In genomic region chr1:150365945-150366344, GRCh38 we compare ENCODE assay signal across 8 cellular contexts. TPM values are rescaled to one million over a fixed set of nuclear protein-coding genes. Genes with fewer than 3 reads are reported as not detected.
A peak's percentile ranks its signal among the peaks of the same experiment; 100 is the strongest.
DNase-seq lines count a peak whose midpoint lies in the region; ATAC-seq and TF ChIP-seq lines count a peak whose summit lies in the region.

No MANE protein-coding gene starts in this region.

- no peak for TF ChIP-seq RAD21 in HCT116 (IDR thresholded peaks at IDR 0.05; ENCODE audit: low read depth)

- peaks cover 62% of the 10 kb centered on the region for H3K79me2 ChIP-seq in HCT116 (ENCODE audit: insufficient read depth, low read length)

- H3K4me1 ChIP-seq in HCT116 (ENCODE audit: control insufficient read depth in 1 of 2, insufficient read depth in 2 of 2, low read length in 2 of 2) (peaks cover 17 to 28% of the 10 kb centered on the region in 2 experiments), iPS-15b (ENCODE audit: control insufficient read depth, insufficient read depth, low read length) (peaks cover 4% of the 10 kb centered on the region), stomach (peaks cover 6 to 48% (median 30%) of the 10 kb centered on the region in 4 donors)

- H3K27ac ChIP-seq in HCT116 (ENCODE audit: low read depth, low read length): peak overlapping the region; percentile 99
- H3K27ac ChIP-seq in stomach: peak overlapping the region in 4 of 5 donors; percentile 93 to 98 (median 96)

- no peaks in the 10 kb centered on the region for H3K27me3 Mint-ChIP-seq in activated CD8-positive, alpha-beta T cell treated with anti-CD3 and anti-CD28 coated beads for 36 hours

- H3K9me3 ChIP-seq in HCT116 (ENCODE audit: control insufficient read depth in 1 of 2, insufficient read depth in 1 of 2, low read depth in 1 of 2, low read length in 2 of 2) (no peaks in the 10 kb centered on the region), iPS-15b (ENCODE audit: control insufficient read depth, insufficient read depth, low read length) (no peaks in the 10 kb centered on the region), stomach (no peaks in the 10 kb centered on the region)

- POLR2A ChIA-PET in HCT116 (lab: Charles Lee): no interaction called here
- POLR2A ChIA-PET in activated CD8-positive, alpha-beta T cell treated with anti-CD3 and anti-CD28 coated beads for 36 hours (lab: Charles Lee): interaction anchor here (0.7 to 1.2 kb wide), 2 partner anchors 16 to 124 kb away, joined by 3 to 4 read pairs; no protein-coding TSS in a partner anchor

- peaks cover 32% of the 10 kb centered on the region for H3K4me1 Mint-ChIP-seq in activated CD8-positive, alpha-beta T cell treated with anti-CD3 and anti-CD28 coated beads for 36 hours (ENCODE audit: low read depth)

- no peak for TF ChIP-seq CTCF in AG09309 (IDR thresholded peaks at IDR 0.05; ENCODE audit: control insufficient read depth, insufficient read depth, low read depth, low read length, missing control alignments)
- TF ChIP-seq CTCF in HCT116 (IDR thresholded peaks at IDR 0.05 in 2 of 3, conservative IDR thresholded peaks at IDR 0.05 in 1 of 3; ENCODE audit: borderline replicate concordance in 1 of 3, insufficient read depth in 1 of 3, low read depth in 2 of 3, low read length in 2 of 3): no peak
- no peak for TF ChIP-seq CTCF in activated CD8-positive, alpha-beta T cell treated with anti-CD3 and anti-CD28 coated beads for 36 hours (IDR thresholded peaks at IDR 0.05)
- TF ChIP-seq CTCF in stomach (IDR thresholded peaks at IDR 0.05): no peak

- no peak for DNase-seq in AG09309 (ENCODE audit: low read depth)
- DNase-seq in HCT116 (ENCODE audit: low read depth, low spot score): no peak
- no peak for DNase-seq in activated CD8-positive, alpha-beta T cell treated with anti-CD3 and anti-CD28 coated beads for 36 hours
- no peak for DNase-seq in stomach
- no peak for DNase-seq in NCI-H226

- no peak for TF ChIP-seq EP300 in stomach (IDR thresholded peaks at IDR 0.05)

- BruUV-seq in HCT116 (replicated peaks; lab: Mats Ljungman, UMichigan): no TSS peak

- peak overlapping the region; percentile 98 for H3K27ac Mint-ChIP-seq in activated CD8-positive, alpha-beta T cell treated with anti-CD3 and anti-CD28 coated beads for 36 hours

- RAD21 ChIA-PET in HCT116 (lab: Charles Lee; ENCODE audit: low non-redundant PET in 1 of 2, low total read pairs in 2 of 2, uncharacterized antibody in 2 of 2, unreplicated experiment in 2 of 2): no interaction called here

- ATAC-seq in HCT116 (no peak), GM18498 (IDR thresholded peaks at IDR 0.05; ENCODE audit: unreplicated experiment) (no peak), HG03159 (IDR thresholded peaks at IDR 0.05; ENCODE audit: unreplicated experiment) (no peak)
- no peak for ATAC-seq in activated CD8-positive, alpha-beta T cell treated with anti-CD3 and anti-CD28 coated beads for 36 hours

- H3K4me3 ChIP-seq in AG09309 (ENCODE audit: control insufficient read depth, low read depth, low read length): peak overlapping the region; percentile 61
- peak overlapping the region; percentile 80 to 89 for H3K4me3 ChIP-seq in HCT116 (replicated peaks in 1 of 2; ENCODE audit: low read depth in 1 of 2, low read length in 2 of 2)
- H3K4me3 ChIP-seq in iPS-15b (ENCODE audit: low read depth, low read length): peak overlapping the region; percentile 92
- H3K4me3 ChIP-seq in stomach: peak overlapping the region; percentile 63 to 69 (median 64)

- no peaks in the 10 kb centered on the region for H3K9me3 Mint-ChIP-seq in activated CD8-positive, alpha-beta T cell treated with anti-CD3 and anti-CD28 coated beads for 36 hours

- H4K20me1 ChIP-seq in HCT116 (ENCODE audit: insufficient read depth): no peaks in the 10 kb centered on the region

- intact Hi-C loops in HCT116 (cut with micrococcal nuclease) (no loop called here), stomach (cut with DNase I; ENCODE audit: low total_unique reads) (no loop called here)
- intact Hi-C loops in activated CD8-positive, alpha-beta T cell treated with anti-CD3 and anti-CD28 coated beads for 36 hours (cut with micrococcal nuclease): loop anchor here (10.0 kb wide), 1 partner anchor 69 kb away; no protein-coding TSS in a partner anchor

- 0 to 2% (median 1%) methylated on average over 4 of the region's 4 CpGs for WGBS in stomach, 5 donors

- no peaks in the 10 kb centered on the region for H3K27me3 ChIP-seq in HCT116 (ENCODE audit: insufficient read depth, low read length)
- H3K27me3 ChIP-seq in iPS-15b (ENCODE audit: control insufficient read depth, insufficient read depth, low read length): no peaks in the 10 kb centered on the region
- no peaks in the 10 kb centered on the region for H3K27me3 ChIP-seq in stomach

- CTCF ChIA-PET in HCT116 (lab: Charles Lee): no interaction called here
- CTCF ChIA-PET in activated CD8-positive, alpha-beta T cell treated with anti-CD3 and anti-CD28 coated beads for 36 hours (lab: Charles Lee): no interaction called here

- peak overlapping the region; percentile 72 for H3K4me2 ChIP-seq in HCT116 (ENCODE audit: low read length)

- TF ChIP-seq POLR2A in HCT116 (IDR thresholded peaks at IDR 0.05; ENCODE audit: borderline replicate concordance, extremely low read depth, insufficient read depth, insufficient read length): no peak
- TF ChIP-seq POLR2A in stomach (IDR thresholded peaks at IDR 0.05): no peak

- H3K9ac ChIP-seq in HCT116 (ENCODE audit: low read length) (peak overlapping the region; percentile 94), iPS-15b (ENCODE audit: low read depth, low read length) (peak overlapping the region; percentile 51)

- H3K36me3 ChIP-seq in HCT116 (ENCODE audit: control insufficient read depth in 1 of 2, insufficient read depth in 2 of 2, low read length in 2 of 2) (no peaks in the 10 kb centered on the region), iPS-15b (ENCODE audit: control insufficient read depth, insufficient read depth, low read length) (no peaks in the 10 kb centered on the region), stomach (no peaks in the 10 kb centered on the region)

- no peaks in the 10 kb centered on the region for H3K9me2 ChIP-seq in HCT116 (ENCODE audit: insufficient read depth)

- no peak overlapping the region for H2AFZ ChIP-seq in HCT116 (ENCODE audit: low read depth, low read length, poor library complexity, severe bottlenecking)

- H3K36me3 Mint-ChIP-seq in activated CD8-positive, alpha-beta T cell treated with anti-CD3 and anti-CD28 coated beads for 36 hours (ENCODE audit: low read depth): peaks cover 31% of the 10 kb centered on the region

- H3K4me3 Mint-ChIP-seq in activated CD8-positive, alpha-beta T cell treated with anti-CD3 and anti-CD28 coated beads for 36 hours: peak overlapping the region; percentile 83

TF ChIP-seq in HCT116, 20 proteins besides CTCF, POLR2A, EP300 and RAD21 (continues in another document):
- TF ChIP-seq SIN3A (IDR thresholded peaks at IDR 0.05; ENCODE audit: low read depth) (no peak), CBX3 (IDR thresholded peaks at IDR 0.05; ENCODE audit: low read depth) (no peak), EZH2 (IDR thresholded peaks at IDR 0.05) (no peak), CEBPB (IDR thresholded peaks at IDR 0.05; ENCODE audit: low read depth) (no peak), JUND (IDR thresholded peaks at IDR 0.05) (no peak), YY1 (IDR thresholded peaks at IDR 0.05; ENCODE audit: extremely low read depth, insufficient replicate concordance, low read depth, low read length) (no peak), MAX (IDR thresholded peaks at IDR 0.05) (no peak), TCF7L2 (IDR thresholded peaks at IDR 0.05; ENCODE audit: borderline replicate concordance, extremely low read depth, insufficient read depth, insufficient read length) (no peak), EZH2phosphoT487 (IDR thresholded peaks at IDR 0.05; ENCODE audit: borderline replicate concordance) (no peak), REST (IDR thresholded peaks at IDR 0.05; ENCODE audit: low read depth) (no peak)

RNA-seq across cellular contexts. Expression of gene RPRD2, which starts 2.0 kb away (rescaled TPM):
- 26.7 TPM for total RNA-seq in HCT116 (2021; ENCODE audit: unreplicated experiment)
- polyA plus RNA-seq in HCT116 (2012): 11.4 and 15.0 TPM in 2 replicates
- 10 to 100 TPM; 17.6 to 19.4 TPM for total RNA-seq in activated CD8-positive, alpha-beta T cell treated with anti-CD3 and anti-CD28 coated beads for 36 hours
- total RNA-seq in stomach: 10 to 100 TPM in 4 of 5 donors, 1 to 10 TPM in 1; 8.1 to 41.4 (median 20.9) TPM
- 1 to 10 TPM; 4.5 to 5.2 (median 4.6) TPM for polyA plus RNA-seq in stomach

RNA-seq across cellular contexts. Expression of gene PRPF3, which starts 44.6 kb away (rescaled TPM):
- total RNA-seq in HCT116 (2021; ENCODE audit: unreplicated experiment): 59.9 TPM
- polyA plus RNA-seq in HCT116 (2012): 32.0 and 39.6 TPM in 2 replicates
- total RNA-seq in activated CD8-positive, alpha-beta T cell treated with anti-CD3 and anti-CD28 coated beads for 36 hours: 10 to 100 TPM; 55.4 to 55.7 TPM
- total RNA-seq in stomach: 10 to 100 TPM; 40.3 to 99.1 (median 75.3) TPM
- polyA plus RNA-seq in stomach: 10 to 100 TPM; 14.5 to 35.3 (median 25.7) TPM
